Comparison of ENCODE assay signal across 21 cellular contexts in genomic region chr4:155161357-155161756, GRCh38. TPM values are rescaled to one million over a fixed set of nuclear protein-coding genes. Genes with fewer than 3 reads are reported as not detected.
DNase-seq lines count a peak whose midpoint lies in the region; ATAC-seq and TF ChIP-seq lines count a peak whose summit lies in the region.
"Had no signal": no experiment of that assay in that cellular context is flagged by ENCODE, and none has a peak within 500 bp of the region (broad histone marks: within the 10 kb centered on the region; RNA-seq: fewer than 3 reads in every experiment).

No MANE protein-coding gene starts in this region.

- DNase-seq in Ammon's horn (ENCODE audit: low spot score) (peak; percentile 40), globus pallidus (ENCODE audit: low spot score) (peak; percentile 54), pons (ENCODE audit: low spot score) (peak; percentile 63), superior temporal gyrus (ENCODE audit: extremely low spot score) (peak; percentile 52), HPDE6-E6E7 (ENCODE audit: extremely low spot score) (no peak), body of pancreas (no peak), cardiac septum (ENCODE audit: low spot score) (no peak)
- DNase-seq: BE2C; Calu3; CD4-positive, alpha-beta T cell; COR-L47; DMS53; DMS79 treated with DMSO at 0.1 percent for 48 hours; GF-D8; GM23248; H7; HCEC 1CT had no signal

- H3K36me3 ChIP-seq in body of pancreas (replicated peaks in 1 of 2; ENCODE audit: insufficient read depth in 1 of 2, low read depth in 2 of 2), result no peaks in the 10 kb centered on the region
- H3K36me3 ChIP-seq: BE2C; BLaER1 treated with 17β-estradiol and CSF1 and Interleukin-3, amounts not matched to agents 10 nM and 100 nM had no signal

- no peaks in the 10 kb centered on the region for H3K4me1 ChIP-seq in body of pancreas
- H3K4me1 ChIP-seq: BE2C; BLaER1 treated with 17β-estradiol and CSF1 and Interleukin-3, amounts not matched to agents 10 nM and 100 nM had no signal

- no peak for ATAC-seq in body of pancreas
- no peak for ATAC-seq in GM21515 (IDR thresholded peaks at IDR 0.05; ENCODE audit: unreplicated experiment)

- H3K4me3 ChIP-seq in body of pancreas, result no peak overlapping the region
- H3K4me3 ChIP-seq: BLaER1 treated with 17β-estradiol and CSF1 and Interleukin-3, amounts not matched to agents 10 nM and 100 nM; GM23248 had no signal

- WGBS in body of pancreas, 2 donors, result 86 to 91% methylated on average over 3 of the region's 3 CpGs

- H3K27ac ChIP-seq in body of pancreas, result no peak overlapping the region
- H3K27ac ChIP-seq: 22Rv1; BLaER1 treated with 17β-estradiol and CSF1 and Interleukin-3, amounts not matched to agents 10 nM and 100 nM; GM23248 had no signal

- no peak for TF ChIP-seq POLR2A in body of pancreas (IDR thresholded peaks at IDR 0.05)

- TF ChIP-seq CTCF in body of pancreas (IDR thresholded peaks at IDR 0.05), result no peak

- intact Hi-C loops in body of pancreas (cut with DNase I), result no loop called here
- intact Hi-C loops in cardiac septum (cut with DNase I), result no loop called here

- H3K27me3 ChIP-seq in body of pancreas, result no peaks in the 10 kb centered on the region
- H3K27me3 ChIP-seq: BE2C; BLaER1 treated with 17β-estradiol and CSF1 and Interleukin-3, amounts not matched to agents 10 nM and 100 nM had no signal

- no peaks in the 10 kb centered on the region for H3K9me3 ChIP-seq in body of pancreas
- H3K9me3 ChIP-seq: BE2C; BLaER1 treated with 17β-estradiol and CSF1 and Interleukin-3, amounts not matched to agents 10 nM and 100 nM had no signal

RNA-seq across cellular contexts. Expression of gene NPY2R, which starts 47.1 kb away (rescaled TPM):
- total RNA-seq in body of pancreas (under 1 TPM in 1 of 2 donors, not detected in 1; under 0.01 TPM), cardiac septum (not detected)
- total RNA-seq: Calu3; CD4-positive, alpha-beta T cell; Daoy; GM23248; H7 had no signal

Comparison
In these comparisons a context has a peak if more than half of its experiments do, and no peak if none do; other contexts are left out.
1. DNase-seq: peak in Ammon's horn (single experiment), globus pallidus (single experiment), pons (single experiment) and superior temporal gyrus (single experiment); none in HPDE6-E6E7 (single experiment), body of pancreas (0 of 4) and cardiac septum (single experiment).